In the genomic region with DNA sequence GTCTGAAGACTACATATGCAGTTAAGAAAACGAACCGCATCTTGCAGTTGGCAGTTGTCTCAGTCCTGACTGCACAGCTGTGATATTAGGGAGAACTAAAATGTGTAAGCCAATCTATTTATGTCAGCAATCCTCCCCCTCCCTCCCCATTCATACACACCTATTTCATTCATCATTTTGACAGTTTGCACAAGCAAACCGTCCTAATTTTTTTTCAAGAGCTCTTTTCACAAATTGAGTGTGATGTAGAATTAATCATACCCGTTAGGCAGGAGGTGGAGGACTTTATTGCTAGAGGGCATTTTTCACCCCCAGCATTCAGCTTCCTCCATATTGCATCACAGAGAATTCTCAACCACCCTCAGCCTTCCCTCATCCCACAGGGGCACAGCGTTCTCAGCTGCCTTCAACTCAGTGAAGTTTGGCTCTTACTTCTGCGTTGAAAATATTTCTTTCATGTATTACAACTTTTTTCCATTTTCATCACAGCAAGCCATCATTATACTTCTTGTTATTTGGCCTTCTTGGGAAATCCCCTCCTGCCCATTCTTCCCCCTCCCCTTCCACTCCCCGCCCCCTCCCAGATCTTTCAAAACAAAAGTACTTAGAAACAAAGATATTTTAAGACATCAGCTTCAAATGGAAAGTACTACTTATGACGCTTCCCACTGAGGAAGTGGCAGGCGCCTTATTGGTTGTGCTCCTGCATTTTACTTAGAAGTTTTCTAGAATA, we compare ENCODE assay signal across 8 cellular contexts. TPM values are rescaled to one million over a fixed set of nuclear protein-coding genes. Genes with fewer than 3 reads are reported as not detected.
DNase-seq lines count a peak whose midpoint lies in the region; ATAC-seq and TF ChIP-seq lines count a peak whose summit lies in the region.

No MANE protein-coding gene starts in this region.

- DNase-seq in GM13977 (ENCODE audit: low spot score) (peak; percentile 47), NCI-H69 (lab: John Stamatoyannopoulos, UW) (peak; percentile 92), activated T-cell treated with anti-CD3 and anti-CD28 coated beads for 1 hour (ENCODE audit: low read depth) (peak; percentile 51), fibroblast of pulmonary artery (ENCODE audit: low read depth) (peak; percentile 77), NCI-H526 (lab: John Stamatoyannopoulos, UW) (no peak), hepatocyte (ENCODE audit: low spot score) (no peak)
- DNase-seq in stimulated activated CD4-positive, alpha-beta T cell treated with anti-CD3 and anti-CD28 coated beads, Interleukin-1b, Interleukin-23, amount 100 ng/mL, for 48 hours, result peak; percentile 70

- H4K20me1 ChIP-seq in hepatocyte (ENCODE audit: insufficient read depth, poor library complexity, severe bottlenecking), result no peaks in the 10 kb centered on the region

- no peaks in the 10 kb centered on the region for H3K9me2 ChIP-seq in hepatocyte (replicated peaks; ENCODE audit: insufficient read depth)

- no peaks in the 10 kb centered on the region for H3K36me3 ChIP-seq in hepatocyte (replicated peaks; ENCODE audit: insufficient read depth, low read depth)

- H3K27me3 ChIP-seq in hepatocyte, result no peaks in the 10 kb centered on the region

- H2AFZ ChIP-seq in hepatocyte, result no peak overlapping the region

- WGBS in hepatocyte (ENCODE audit: low lambda C conversion rate, missing lambda C conversion rate), result 76% methylated on average over 9 of the region's 9 CpGs

- no peak overlapping the region for H3K4me2 ChIP-seq in hepatocyte

- H3K4me3 ChIP-seq in fibroblast of pulmonary artery (replicated peaks; ENCODE audit: low read depth, low read length) (peak overlapping the region; percentile 25), hepatocyte (no peak overlapping the region)

- ATAC-seq in HG02678 (IDR thresholded peaks at IDR 0.05; ENCODE audit: unreplicated experiment), result peak; percentile 69

- no peaks in the 10 kb centered on the region for H3K9me3 ChIP-seq in hepatocyte (ENCODE audit: low read depth)

- no peak overlapping the region for H3K27ac ChIP-seq in hepatocyte

- no peak for TF ChIP-seq CTCF in GM13977 (IDR thresholded peaks at IDR 0.05; ENCODE audit: extremely low read depth, insufficient read depth, missing control alignments)
- TF ChIP-seq CTCF in fibroblast of pulmonary artery (IDR thresholded peaks at IDR 0.05; ENCODE audit: low read length, missing control alignments), result no peak
- TF ChIP-seq CTCF in hepatocyte (IDR thresholded peaks at IDR 0.05; ENCODE audit: poor library complexity), result no peak

- in situ Hi-C loops in GM13977 (cut with MboI; ENCODE audit: low pct_unique_long_range_greater_than_20kb, low sequenced_read_pairs, unreplicated experiment), result no loop called here

- H3K4me1 ChIP-seq in hepatocyte (ENCODE audit: insufficient read depth), result peaks cover 3% of the 10 kb centered on the region

- H3K79me2 ChIP-seq in hepatocyte, result no peaks in the 10 kb centered on the region

RNA-seq across cellular contexts. Expression of a gene that starts 37.5 kb away (rescaled TPM):
- total RNA-seq in hepatocyte, result not detected in 2 replicates
- not detected in 2 replicates for polyA plus RNA-seq in hepatocyte

Comparison
In these comparisons a context has a peak if more than half of its experiments do, and no peak if none do; other contexts are left out.
1. DNase-seq: peak in GM13977 (single experiment), NCI-H69 (single experiment), activated T-cell treated with anti-CD3 and anti-CD28 coated beads for 1 hour (single experiment), fibroblast of pulmonary artery (single experiment) and stimulated activated CD4-positive, alpha-beta T cell treated with anti-CD3 and anti-CD28 coated beads, Interleukin-1b, Interleukin-23, amount 100 ng/mL, for 48 hours (single experiment); none in NCI-H526 (0 of 2) and hepatocyte (single experiment).